ENCODE assay signal across 9 cellular contexts in genomic region chr9:134544388-134545212, GRCh38.
DNase-seq lines count a peak whose midpoint lies in the region; ATAC-seq and TF ChIP-seq lines count a peak whose summit lies in the region.
"Had no signal": no experiment of that assay in that cellular context is flagged by ENCODE, and none has a peak within 500 bp of the region (broad histone marks: within the 10 kb centered on the region; RNA-seq: fewer than 3 reads in every experiment).

No MANE protein-coding gene starts in this region.

- 0 out of 2 replicates have a peak, but pooled peaks cover 3% of the 10 kb centered on the region for H3K4me1 ChIP-seq in GM23338 (ENCODE audit: insufficient read depth)

- no peaks in the 10 kb centered on the region for H3K36me3 ChIP-seq in GM23338 (ENCODE audit: insufficient read depth)

- no peak overlapping the region for H3K4me3 ChIP-seq in GM23338

- H3K4me3 Mint-ChIP-seq in GM23338 (no peak overlapping the region), CD14-positive monocyte (no peak overlapping the region)

- H2AFZ ChIP-seq in GM23338: no peak overlapping the region

- TF ChIP-seq CTCF in GM23338 (conservative IDR thresholded peaks at IDR 0.05; ENCODE audit: low read depth in 2 of 2) (no peak), CD14-positive monocyte (IDR thresholded peaks at IDR 0.05) (no peak)

- no peaks in the 10 kb centered on the region for H3K9me3 Mint-ChIP-seq in GM23338
- H3K9me3 Mint-ChIP-seq in CD14-positive monocyte: peaks cover 0 to 2% (median 0%) of the 10 kb centered on the region in 7 donors

- DNase-seq in GM23338 (ENCODE audit: low spot score) (peak; percentile 44), amniotic epithelial cell (ENCODE audit: low read depth) (peak; percentile 72), hepatic stellate cell (ENCODE audit: low spot score) (peak; percentile 72), sciatic nerve (ENCODE audit: low spot score) (peak; percentile 75), left colon (no peak), DMS153 (lab: John Stamatoyannopoulos, UW) (no peak), CD14-positive monocyte (ENCODE audit: low spot score) (no peak)
- DNase-seq: activated naive CD4-positive, alpha-beta T cell had no signal

- no peak overlapping the region for H3K4me2 ChIP-seq in GM23338

- H3K36me3 Mint-ChIP-seq in GM23338 (ENCODE audit: low read depth) (no peaks in the 10 kb centered on the region; the same call in 2 of the 3 replicates), CD14-positive monocyte (no peaks in the 10 kb centered on the region)

- ATAC-seq in GM23338 (peak; percentile 72), sciatic nerve (peak; percentile 65), left colon (no peak), HG03432 (IDR thresholded peaks at IDR 0.05; ENCODE audit: unreplicated experiment) (no peak)

- intact Hi-C loops in sciatic nerve (cut with DNase I): loop anchor here (5.0 kb wide), 1 partner anchor 87 kb away; no protein-coding TSS in a partner anchor
- intact Hi-C loops in left colon (cut with DNase I, micrococcal nuclease): no loop called here
- intact Hi-C loops in CD14-positive monocyte (cut with micrococcal nuclease): no loop called here

- H3K79me2 ChIP-seq in GM23338 (replicated peaks; ENCODE audit: insufficient read depth): no peaks in the 10 kb centered on the region

- no peaks in the 10 kb centered on the region for H4K20me1 ChIP-seq in GM23338 (replicated peaks; ENCODE audit: insufficient read depth)

- H3K9me2 ChIP-seq in GM23338 (ENCODE audit: insufficient read depth): no peaks in the 10 kb centered on the region

- H3F3A ChIP-seq in GM23338 (replicated peaks; ENCODE audit: low read depth): no peaks in the 10 kb centered on the region

- no peaks in the 10 kb centered on the region for H3K27me3 Mint-ChIP-seq in GM23338 (ENCODE audit: insufficient read depth, low read depth, poor library complexity)
- peaks cover 2 to 13% (median 9%) of the 10 kb centered on the region in 3 donors for H3K27me3 Mint-ChIP-seq in CD14-positive monocyte (ENCODE audit: low read depth in 3 of 3)

- H3K27ac ChIP-seq in GM23338 (ENCODE audit: low read depth): peak overlapping the region; percentile 59; the same call in 1 of the 2 replicates

- no peaks in the 10 kb centered on the region for H3K27me3 ChIP-seq in GM23338 (ENCODE audit: insufficient read depth)

- H3K4me1 Mint-ChIP-seq in GM23338 (peaks cover 10% of the 10 kb centered on the region; the same call in 2 of the 3 replicates), CD14-positive monocyte (peaks cover 3% of the 10 kb centered on the region)

- 0 out of 2 replicates have a peak overlapping the region, but pooled peaks have one; percentile 1 for H3K27ac Mint-ChIP-seq in GM23338
- H3K27ac Mint-ChIP-seq in CD14-positive monocyte: peak overlapping the region in 1 of 7 donors; percentile 19

TF ChIP-seq in GM23338, 12 proteins besides CTCF, POLR2A, EP300 and RAD21:
- TF ChIP-seq CREB1 (CRISPR knock-in tag; IDR thresholded peaks at IDR 0.05; ENCODE audit: low read depth) (no peak), NANOG (IDR thresholded peaks at IDR 0.05; ENCODE audit: borderline replicate concordance) (no peak), POLR2AphosphoS5 (IDR thresholded peaks at IDR 0.05; ENCODE audit: low read depth) (no peak), STAT1 (IDR thresholded peaks at IDR 0.05; ENCODE audit: unreplicated experiment) (no peak), EZH2phosphoT487 (IDR thresholded peaks at IDR 0.05; ENCODE audit: unreplicated experiment) (no peak), EZH2 (IDR thresholded peaks at IDR 0.05; ENCODE audit: low read depth, unreplicated experiment) (no peak), ZNF114 (CRISPR knock-in tag; IDR thresholded peaks at IDR 0.05) (no peak)
- TF ChIP-seq, protein P1, sequence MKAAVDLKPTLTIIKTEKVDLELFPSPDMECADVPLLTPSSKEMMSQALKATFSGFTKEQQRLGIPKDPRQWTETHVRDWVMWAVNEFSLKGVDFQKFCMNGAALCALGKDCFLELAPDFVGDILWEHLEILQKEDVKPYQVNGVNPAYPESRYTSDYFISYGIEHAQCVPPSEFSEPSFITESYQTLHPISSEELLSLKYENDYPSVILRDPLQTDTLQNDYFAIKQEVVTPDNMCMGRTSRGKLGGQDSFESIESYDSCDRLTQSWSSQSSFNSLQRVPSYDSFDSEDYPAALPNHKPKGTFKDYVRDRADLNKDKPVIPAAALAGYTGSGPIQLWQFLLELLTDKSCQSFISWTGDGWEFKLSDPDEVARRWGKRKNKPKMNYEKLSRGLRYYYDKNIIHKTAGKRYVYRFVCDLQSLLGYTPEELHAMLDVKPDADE (IDR thresholded peaks at IDR 0.05): no peak
- TF ChIP-seq, protein P2, sequence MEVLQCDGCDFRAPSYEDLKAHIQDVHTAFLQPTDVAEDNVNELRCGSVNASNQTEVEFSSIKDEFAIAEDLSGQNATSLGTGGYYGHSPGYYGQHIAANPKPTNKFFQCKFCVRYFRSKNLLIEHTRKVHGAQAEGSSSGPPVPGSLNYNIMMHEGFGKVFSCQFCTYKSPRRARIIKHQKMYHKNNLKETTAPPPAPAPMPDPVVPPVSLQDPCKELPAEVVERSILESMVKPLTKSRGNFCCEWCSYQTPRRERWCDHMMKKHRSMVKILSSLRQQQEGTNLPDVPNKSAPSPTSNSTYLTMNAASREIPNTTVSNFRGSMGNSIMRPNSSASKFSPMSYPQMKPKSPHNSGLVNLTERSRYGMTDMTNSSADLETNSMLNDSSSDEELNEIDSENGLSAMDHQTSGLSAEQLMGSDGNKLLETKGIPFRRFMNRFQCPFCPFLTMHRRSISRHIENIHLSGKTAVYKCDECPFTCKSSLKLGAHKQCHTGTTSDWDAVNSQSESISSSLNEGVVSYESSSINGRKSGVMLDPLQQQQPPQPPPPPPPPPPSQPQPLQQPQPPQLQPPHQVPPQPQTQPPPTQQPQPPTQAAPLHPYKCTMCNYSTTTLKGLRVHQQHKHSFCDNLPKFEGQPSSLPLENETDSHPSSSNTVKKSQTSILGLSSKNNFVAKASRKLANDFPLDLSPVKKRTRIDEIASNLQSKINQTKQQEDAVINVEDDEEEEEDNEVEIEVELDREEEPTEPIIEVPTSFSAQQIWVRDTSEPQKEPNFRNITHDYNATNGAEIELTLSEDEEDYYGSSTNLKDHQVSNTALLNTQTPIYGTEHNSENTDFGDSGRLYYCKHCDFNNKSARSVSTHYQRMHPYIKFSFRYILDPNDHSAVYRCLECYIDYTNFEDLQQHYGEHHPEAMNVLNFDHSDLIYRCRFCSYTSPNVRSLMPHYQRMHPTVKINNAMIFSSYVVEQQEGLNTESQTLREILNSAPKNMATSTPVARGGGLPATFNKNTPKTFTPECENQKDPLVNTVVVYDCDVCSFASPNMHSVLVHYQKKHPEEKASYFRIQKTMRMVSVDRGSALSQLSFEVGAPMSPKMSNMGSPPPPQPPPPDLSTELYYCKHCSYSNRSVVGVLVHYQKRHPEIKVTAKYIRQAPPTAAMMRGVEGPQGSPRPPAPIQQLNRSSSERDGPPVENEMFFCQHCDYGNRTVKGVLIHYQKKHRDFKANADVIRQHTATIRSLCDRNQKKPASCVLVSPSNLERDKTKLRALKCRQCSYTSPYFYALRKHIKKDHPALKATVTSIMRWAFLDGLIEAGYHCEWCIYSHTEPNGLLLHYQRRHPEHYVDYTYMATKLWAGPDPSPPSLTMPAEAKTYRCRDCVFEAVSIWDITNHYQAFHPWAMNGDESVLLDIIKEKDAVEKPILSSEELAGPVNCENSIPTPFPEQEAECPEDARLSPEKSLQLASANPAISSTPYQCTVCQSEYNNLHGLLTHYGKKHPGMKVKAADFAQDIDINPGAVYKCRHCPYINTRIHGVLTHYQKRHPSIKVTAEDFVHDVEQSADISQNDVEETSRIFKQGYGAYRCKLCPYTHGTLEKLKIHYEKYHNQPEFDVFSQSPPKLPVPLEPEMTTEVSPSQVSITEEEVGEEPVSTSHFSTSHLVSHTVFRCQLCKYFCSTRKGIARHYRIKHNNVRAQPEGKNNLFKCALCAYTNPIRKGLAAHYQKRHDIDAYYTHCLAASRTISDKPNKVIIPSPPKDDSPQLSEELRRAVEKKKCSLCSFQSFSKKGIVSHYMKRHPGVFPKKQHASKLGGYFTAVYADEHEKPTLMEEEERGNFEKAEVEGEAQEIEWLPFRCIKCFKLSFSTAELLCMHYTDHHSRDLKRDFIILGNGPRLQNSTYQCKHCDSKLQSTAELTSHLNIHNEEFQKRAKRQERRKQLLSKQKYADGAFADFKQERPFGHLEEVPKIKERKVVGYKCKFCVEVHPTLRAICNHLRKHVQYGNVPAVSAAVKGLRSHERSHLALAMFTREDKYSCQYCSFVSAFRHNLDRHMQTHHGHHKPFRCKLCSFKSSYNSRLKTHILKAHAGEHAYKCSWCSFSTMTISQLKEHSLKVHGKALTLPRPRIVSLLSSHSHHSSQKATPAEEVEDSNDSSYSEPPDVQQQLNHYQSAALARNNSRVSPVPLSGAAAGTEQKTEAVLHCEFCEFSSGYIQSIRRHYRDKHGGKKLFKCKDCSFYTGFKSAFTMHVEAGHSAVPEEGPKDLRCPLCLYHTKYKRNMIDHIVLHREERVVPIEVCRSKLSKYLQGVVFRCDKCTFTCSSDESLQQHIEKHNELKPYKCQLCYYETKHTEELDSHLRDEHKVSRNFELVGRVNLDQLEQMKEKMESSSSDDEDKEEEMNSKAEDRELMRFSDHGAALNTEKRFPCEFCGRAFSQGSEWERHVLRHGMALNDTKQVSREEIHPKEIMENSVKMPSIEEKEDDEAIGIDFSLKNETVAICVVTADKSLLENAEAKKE (CRISPR knock-in tag; IDR thresholded peaks at IDR 0.05): no peak

Comparison
In these comparisons a context has a peak if more than half of its experiments do, and no peak if none do; other contexts are left out.
1. ATAC-seq: peak in GM23338 (single experiment) and sciatic nerve (single experiment); none in left colon (single experiment) and HG03432 (single experiment).
2. DNase-seq: peak in GM23338 (single experiment), amniotic epithelial cell (single experiment), hepatic stellate cell (single experiment) and sciatic nerve (single experiment); none in left colon (0 of 2), DMS153 (single experiment) and CD14-positive monocyte (single experiment).